8 cellular contexts compared by ENCODE assay signal in the genomic region with DNA sequence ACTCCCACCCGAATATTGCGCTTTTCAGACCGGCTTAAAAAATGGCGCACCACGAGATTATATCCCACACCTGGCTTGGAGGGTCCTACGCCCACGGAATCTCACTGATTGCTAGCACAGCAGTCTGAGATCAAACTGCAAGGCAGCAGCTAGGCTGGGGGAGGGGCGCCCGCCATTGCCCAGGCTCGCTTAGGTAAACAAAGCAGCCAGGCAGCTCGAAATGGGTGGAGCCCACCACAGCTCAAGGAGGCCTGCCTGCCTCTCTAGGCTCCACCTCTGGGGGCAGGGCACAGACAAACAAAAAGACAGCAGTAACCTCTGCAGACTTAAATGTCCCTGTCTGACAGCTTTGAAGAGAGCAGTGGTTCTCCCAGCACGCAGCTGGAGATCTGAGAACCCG. TPM values are rescaled to one million over a fixed set of nuclear protein-coding genes. Genes with fewer than 3 reads are reported as not detected.
"Had no signal": no experiment of that assay in that cellular context is flagged by ENCODE, and none has a peak within 500 bp of the region (broad histone marks: within the 10 kb centered on the region; RNA-seq: fewer than 3 reads in every experiment).

No MANE protein-coding gene starts in this region.

RNA-seq across cellular contexts. Expression of gene OR6C68, which starts 7.9 kb away (rescaled TPM):
- total RNA-seq: M059J, OCI-LY7, PC-9, Right ventricle myocardium inferior, RPMI7951, SJCRH30, SK-MEL-5, T-cell had no signal

RNA-seq across cellular contexts. Expression of gene OR6C70, which starts 14.3 kb away (rescaled TPM):
- total RNA-seq: M059J, OCI-LY7, PC-9, Right ventricle myocardium inferior, RPMI7951, SJCRH30, SK-MEL-5, T-cell had no signal

RNA-seq across cellular contexts. Expression of gene OR6C2, which starts 40.4 kb away (rescaled TPM):
- total RNA-seq: M059J, OCI-LY7, PC-9, Right ventricle myocardium inferior, RPMI7951, SJCRH30, SK-MEL-5, T-cell had no signal

RNA-seq across cellular contexts. Expression of gene OR6C76, which starts 58.2 kb away (rescaled TPM):
- total RNA-seq: M059J, OCI-LY7, PC-9, Right ventricle myocardium inferior, RPMI7951, SJCRH30, SK-MEL-5, T-cell had no signal
